ENCODE assay signal across 8 cellular contexts in the genomic region with DNA sequence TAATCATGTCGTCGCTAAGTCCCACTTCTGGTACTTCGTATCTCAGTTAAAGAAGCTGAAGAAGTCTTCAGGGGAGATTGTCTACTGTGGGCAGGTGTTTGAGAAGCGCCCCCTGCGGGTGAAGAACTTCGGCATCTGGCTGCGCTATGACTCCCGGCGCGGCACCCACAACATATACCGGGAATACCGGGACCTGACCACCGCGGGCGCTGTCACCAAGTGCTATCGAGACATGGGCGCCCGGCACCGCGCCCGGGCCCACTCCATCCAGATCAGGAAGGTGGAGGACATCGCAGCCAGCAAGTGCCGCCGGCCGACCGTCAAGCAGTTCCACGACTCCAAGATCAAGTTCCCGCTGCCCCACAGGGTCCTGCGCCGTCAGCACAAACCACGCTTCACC. TPM values are rescaled to one million over a fixed set of nuclear protein-coding genes. Genes with fewer than 3 reads are reported as not detected.
DNase-seq lines count a peak whose midpoint lies in the region; ATAC-seq and TF ChIP-seq lines count a peak whose summit lies in the region.

No MANE protein-coding gene starts in this region.

- no peak for DNase-seq in BJ (ENCODE audit: low read depth)
- peak; percentile 15 for DNase-seq in MM.1S
- peak; percentile 29 to 33 for DNase-seq in activated T-helper 1 cell treated with anti-CD3 and anti-CD28 coated beads, Interleukin-2, amount 50 U/mL, for 16 hours (ENCODE audit: low read depth in 1 of 2, low spot score in 1 of 2)
- peak; percentile 71 for DNase-seq in left ventricle myocardium superior
- DNase-seq in stimulated activated CD4-positive, alpha-beta T cell treated with anti-CD3 and anti-CD28 coated beads, Interleukin-1b, Interleukin-23, amount 100 ng/mL, for 4 hours (ENCODE audit: low read depth in 2 of 2), result peak; percentile 52 to 56
- no peak for DNase-seq in NCI-H446 (lab: John Stamatoyannopoulos, UW)
- no peak for DNase-seq in NCI-H2196 treated with DMSO at 0.1 percent for 48 hours (lab: John Stamatoyannopoulos, UW; ENCODE audit: unreplicated experiment)

- H3K79me2 ChIP-seq in MM.1S (ENCODE audit: low read length), result no peaks in the 10 kb centered on the region

- H3K9me3 ChIP-seq in MM.1S (replicated peaks; ENCODE audit: insufficient read depth, low read length), result no peaks in the 10 kb centered on the region

- no peaks in the 10 kb centered on the region for H3K4me1 ChIP-seq in MM.1S (ENCODE audit: low read length)

- H3K36me3 ChIP-seq in BJ (ENCODE audit: control insufficient read depth, insufficient read depth, low read length) (no peaks in the 10 kb centered on the region), MM.1S (replicated peaks; ENCODE audit: insufficient read depth, low read length) (no peaks in the 10 kb centered on the region)

- no peaks in the 10 kb centered on the region for H3F3A ChIP-seq in MM.1S (ENCODE audit: insufficient read depth, low read length)

- intact Hi-C loops in left ventricle myocardium superior (cut with micrococcal nuclease), result no loop called here

- POLR2A ChIA-PET in BJ (lab: Charles Lee), result no interaction called here

- H2AFZ ChIP-seq in MM.1S (ENCODE audit: low read length), result no peak overlapping the region

- TF ChIP-seq CTCF in BJ (IDR thresholded peaks at IDR 0.05; ENCODE audit: insufficient read depth, low read depth, low read length) (peak; percentile 51), MM.1S (IDR thresholded peaks at IDR 0.05; ENCODE audit: low read length) (peak; percentile 50)

- H3K4me3 ChIP-seq in BJ (ENCODE audit: low read depth, low read length) (no peak overlapping the region), MM.1S (ENCODE audit: low read length) (no peak overlapping the region; the same call in 1 of the 2 replicates)

- CTCF ChIA-PET in BJ (lab: Yijun Ruan, JAX), result interaction anchor here (0.7 to 4.9 kb wide), 9 partner anchors 13 to 721 kb away, joined by 3 to 21 read pairs (median 4); no protein-coding TSS in a partner anchor

- no peaks in the 10 kb centered on the region for H3K9me2 ChIP-seq in MM.1S (replicated peaks; ENCODE audit: insufficient read depth, low read length)

- H3K4me2 ChIP-seq in MM.1S (ENCODE audit: low read depth, low read length), result peak overlapping the region; percentile 23; the same call in 1 of the 2 replicates

- no peaks in the 10 kb centered on the region for H4K20me1 ChIP-seq in MM.1S (ENCODE audit: insufficient read depth, low read length)

- ATAC-seq in left ventricle myocardium superior, result peak; percentile 32
- no peak for ATAC-seq in HG02571 (IDR thresholded peaks at IDR 0.05; ENCODE audit: unreplicated experiment)

- no peak overlapping the region for H3K27ac ChIP-seq in MM.1S (ENCODE audit: low read length)

- no peaks in the 10 kb centered on the region; the same call in none of the 2 replicates for H3K27me3 ChIP-seq in BJ (ENCODE audit: control insufficient read depth, insufficient read depth, low read length)
- H3K27me3 ChIP-seq in MM.1S (replicated peaks; ENCODE audit: insufficient read depth, low read length), result peaks cover 84% of the 10 kb centered on the region

- H3K9ac ChIP-seq in MM.1S (ENCODE audit: low read length), result no peak overlapping the region

RNA-seq across cellular contexts. Expression of a gene that starts 11.3 kb away (rescaled TPM):
- polyA plus RNA-seq in BJ (2011; rRNA removed), result 0.22 and 0.28 TPM in 2 replicates
- not detected in 2 replicates for polyA minus RNA-seq in BJ (2011; rRNA and poly(A)+ RNA removed)
- total RNA-seq in left ventricle myocardium superior, result 14.5 TPM

RNA-seq across cellular contexts. Expression of a gene that starts 15.3 kb away (rescaled TPM):
- polyA plus RNA-seq in BJ (2011; rRNA removed), result 0.04 and 0.06 TPM in 2 replicates
- polyA minus RNA-seq in BJ (2011; rRNA and poly(A)+ RNA removed), result not detected in 2 replicates
- total RNA-seq in left ventricle myocardium superior, result 0.10 TPM

RNA-seq across cellular contexts. Expression of a gene that starts 25.5 kb away (rescaled TPM):
- polyA plus RNA-seq in BJ (2011; rRNA removed), result 8.3 and 11.9 TPM in 2 replicates
- polyA minus RNA-seq in BJ (2011; rRNA and poly(A)+ RNA removed), result 21.5 and 24.3 TPM in 2 replicates
- 208 TPM for total RNA-seq in left ventricle myocardium superior

Comparison
In these comparisons a context has a peak if more than half of its experiments do, and no peak if none do; other contexts are left out.
1. DNase-seq: peak in MM.1S (single experiment), activated T-helper 1 cell treated with anti-CD3 and anti-CD28 coated beads, Interleukin-2, amount 50 U/mL, for 16 hours (2 of 2), left ventricle myocardium superior (single experiment) and stimulated activated CD4-positive, alpha-beta T cell treated with anti-CD3 and anti-CD28 coated beads, Interleukin-1b, Interleukin-23, amount 100 ng/mL, for 4 hours (2 of 2); none in BJ (single experiment), NCI-H446 (0 of 2) and NCI-H2196 treated with DMSO at 0.1 percent for 48 hours (single experiment).